In genomic region chr10:43598447-43598846, GRCh38 we compare ENCODE assay signal across 1 cellular context.
TF ChIP-seq lines count a peak whose summit lies in the region.

No MANE protein-coding gene starts in this region.

TF ChIP-seq in K562, 482 proteins besides CTCF, POLR2A, EP300 and RAD21:
- TF ChIP-seq NFIC (IDR thresholded peaks at IDR 0.05) (peak; percentile 73), ETV1 (tag; conservative IDR thresholded peaks at IDR 0.05; ENCODE audit: low read depth) (no peak)
